ENCODE assay signal across 22 cellular contexts in genomic region chr20:2815242-2815900, GRCh38. TPM values are rescaled to one million over a fixed set of nuclear protein-coding genes. Genes with fewer than 3 reads are reported as not detected.
DNase-seq lines count a peak whose midpoint lies in the region; ATAC-seq and TF ChIP-seq lines count a peak whose summit lies in the region.
"Had no signal": no experiment of that assay in that cellular context is flagged by ENCODE, and none has a peak within 500 bp of the region (broad histone marks: within the 10 kb centered on the region; RNA-seq: fewer than 3 reads in every experiment).

No MANE protein-coding gene starts in this region.

- H2AFZ ChIP-seq in GM23248 (no peak overlapping the region), fibroblast of lung (ENCODE audit: low read length) (no peak overlapping the region), MM.1S (ENCODE audit: low read length) (no peak overlapping the region)
- H2AFZ ChIP-seq: GM23338 had no signal

- peaks cover 3% of the 10 kb centered on the region for H3K9me3 ChIP-seq in GM23248 (ENCODE audit: low read depth)
- no peaks in the 10 kb centered on the region for H3K9me3 ChIP-seq in fibroblast of lung (ENCODE audit: control insufficient read depth, insufficient read depth, low read depth, low read length)
- peaks cover 0 to 12% (median 9%) of the 10 kb centered on the region in 5 donors for H3K9me3 ChIP-seq in subcutaneous abdominal adipose tissue (ENCODE audit: control insufficient read depth in 5 of 5, low read length in 5 of 5)
- no peaks in the 10 kb centered on the region for H3K9me3 ChIP-seq in MM.1S (replicated peaks; ENCODE audit: insufficient read depth, low read length)
- H3K9me3 ChIP-seq: BE2C had no signal

- ATAC-seq in GM19035 (IDR thresholded peaks at IDR 0.05; ENCODE audit: unreplicated experiment), result no peak
- ATAC-seq: GM23338 had no signal

- H3K4me2 ChIP-seq in GM23248 (ENCODE audit: unreplicated experiment), result peak overlapping the region; percentile 16
- no peak overlapping the region for H3K4me2 ChIP-seq in fibroblast of lung (ENCODE audit: extremely low read depth, insufficient read depth, low read length)
- no peak overlapping the region for H3K4me2 ChIP-seq in MM.1S (ENCODE audit: low read depth, low read length)
- H3K4me2 ChIP-seq: GM23338 had no signal

- H3K36me3 ChIP-seq in GM23248 (ENCODE audit: low read depth), result no peaks in the 10 kb centered on the region
- no peaks in the 10 kb centered on the region for H3K36me3 ChIP-seq in fibroblast of lung (ENCODE audit: control insufficient read depth, insufficient read depth, low read length)
- no peaks in the 10 kb centered on the region for H3K36me3 ChIP-seq in subcutaneous abdominal adipose tissue (ENCODE audit: control insufficient read depth in 5 of 5, insufficient read depth in 5 of 5, low read length in 5 of 5)
- no peaks in the 10 kb centered on the region for H3K36me3 ChIP-seq in MM.1S (replicated peaks; ENCODE audit: insufficient read depth, low read length)
- H3K36me3 ChIP-seq: BE2C, esophagus squamous epithelium, left lung had no signal

- peak overlapping the region; percentile 23 for H3K27ac ChIP-seq in GM23248
- H3K27ac ChIP-seq in RWPE1, result peak overlapping the region; percentile 39
- H3K27ac ChIP-seq in fibroblast of lung (ENCODE audit: insufficient read depth, low read length), result peak overlapping the region; percentile 81
- H3K27ac ChIP-seq in subcutaneous abdominal adipose tissue (ENCODE audit: low read depth, low read length), result no peak overlapping the region
- H3K27ac ChIP-seq in MM.1S (ENCODE audit: low read length), result no peak overlapping the region
- H3K27ac ChIP-seq: esophagus squamous epithelium, left lung had no signal

- 84 to 90% methylated on average over 6 to 8 of the region's 8 CpGs for WGBS in GM23248 (ENCODE audit: low coverage in 1 of 2, low lambda C conversion rate in 2 of 2, missing lambda C conversion rate in 2 of 2), 2 experiments

- H3K4me3 ChIP-seq in GM23248 (no peak overlapping the region), fibroblast of lung (replicated peaks in 1 of 4; ENCODE audit: control extremely low read depth in 1 of 4, insufficient read depth in 1 of 4, low read depth in 3 of 4, low read length in 4 of 4) (no peak overlapping the region), subcutaneous abdominal adipose tissue (ENCODE audit: low read depth in 1 of 5, low read length in 5 of 5) (no peak overlapping the region), MM.1S (ENCODE audit: low read length) (no peak overlapping the region)
- H3K4me3 ChIP-seq: esophagus squamous epithelium, GM23338, left lung had no signal

- no peaks in the 10 kb centered on the region for H3K9me2 ChIP-seq in GM23248 (ENCODE audit: insufficient read depth)
- H3K9me2 ChIP-seq in MM.1S (replicated peaks; ENCODE audit: insufficient read depth, low read length), result no peaks in the 10 kb centered on the region

- H4K20me1 ChIP-seq in GM23248 (ENCODE audit: insufficient read depth) (no peaks in the 10 kb centered on the region), fibroblast of lung (ENCODE audit: control insufficient read depth, extremely low read depth, insufficient read depth, low read length) (no peaks in the 10 kb centered on the region), MM.1S (ENCODE audit: insufficient read depth, low read length) (no peaks in the 10 kb centered on the region)

- H3K27me3 ChIP-seq in GM23248 (replicated peaks; ENCODE audit: insufficient read depth) (peaks cover 10% of the 10 kb centered on the region), fibroblast of lung (ENCODE audit: control insufficient read depth, insufficient read depth, low read length) (peaks cover under 1% of the 10 kb centered on the region), subcutaneous abdominal adipose tissue (ENCODE audit: control insufficient read depth in 5 of 5, insufficient read depth in 4 of 5, low read length in 5 of 5) (peaks cover 0 to 6% (median 2%) of the 10 kb centered on the region in 5 donors), MM.1S (replicated peaks; ENCODE audit: insufficient read depth, low read length) (no peaks in the 10 kb centered on the region)
- H3K27me3 ChIP-seq: BE2C had no signal

- H3K9ac ChIP-seq in GM23248, result peak overlapping the region; percentile 8
- peak overlapping the region; percentile 41 for H3K9ac ChIP-seq in fibroblast of lung (ENCODE audit: insufficient read depth, low read length)
- peak overlapping the region in 3 of 5 donors; percentile 15 to 30 (median 20) for H3K9ac ChIP-seq in subcutaneous abdominal adipose tissue (ENCODE audit: low read length in 5 of 5)
- H3K9ac ChIP-seq in MM.1S (ENCODE audit: low read length), result no peak overlapping the region

- TF ChIP-seq CTCF in RWPE1 (conservative IDR thresholded peaks at IDR 0.05; ENCODE audit: low read depth), result no peak
- no peak for TF ChIP-seq CTCF in fibroblast of lung (conservative IDR thresholded peaks at IDR 0.05 in 1 of 2, IDR thresholded peaks at IDR 0.05 in 1 of 2; ENCODE audit: low read depth in 1 of 2, low read length in 2 of 2)
- TF ChIP-seq CTCF in MM.1S (IDR thresholded peaks at IDR 0.05; ENCODE audit: low read length), result no peak

- H3K79me2 ChIP-seq in GM23248 (ENCODE audit: insufficient read depth), result no peaks in the 10 kb centered on the region
- H3K79me2 ChIP-seq in fibroblast of lung (ENCODE audit: control insufficient read depth, insufficient read depth, low read length), result no peaks in the 10 kb centered on the region
- no peaks in the 10 kb centered on the region for H3K79me2 ChIP-seq in MM.1S (ENCODE audit: low read length)

- DNase-seq in GM23248 (no peak), RWPE1 (ENCODE audit: low spot score) (no peak), fibroblast of lung (ENCODE audit: low read depth in 2 of 2) (no peak), MM.1S (no peak), SKM-1 treated with dmso at 0.1 percent for 144 hours (lab: John Stamatoyannopoulos, UW; ENCODE audit: unreplicated experiment) (no peak)
- DNase-seq: activated CD4-positive, CD25-positive, alpha-beta regulatory T cell treated with anti-CD3 and anti-CD28 coated beads, Interleukin-2, amount 50 U/mL, for 72 hours; activated effector memory CD4-positive, alpha-beta T cell treated with anti-CD3 and anti-CD28 coated beads, Interleukin-2, amount 50 U/mL, for 16 hours; central memory CD4-positive, alpha-beta T cell; effector CD4-positive, alpha-beta T cell; esophagus squamous epithelium; NCI-H1436; retina; stimulated activated CD4-positive, alpha-beta T cell treated with anti-CD3 and anti-CD28 coated beads, Interleukin-15, amount 100 ng/mL, for 24 hours had no signal

- in situ Hi-C loops in GM23248 (cut with MboI), result no loop called here

- POLR2A ChIA-PET in RWPE1 (lab: Yijun Ruan, JAX; ENCODE audit: low non-redundant PET), result no interaction called here

- CTCF ChIA-PET in RWPE1 (lab: Yijun Ruan, JAX), result no interaction called here

- H3K4me1 ChIP-seq in GM23248 (ENCODE audit: insufficient read depth), result peaks cover 13% of the 10 kb centered on the region
- peaks cover 22% of the 10 kb centered on the region for H3K4me1 ChIP-seq in fibroblast of lung (ENCODE audit: control insufficient read depth, extremely low read depth, insufficient read depth, low read length)
- H3K4me1 ChIP-seq in subcutaneous abdominal adipose tissue (ENCODE audit: control insufficient read depth in 5 of 5, insufficient read depth in 5 of 5, low read length in 5 of 5), result peaks cover 4 to 59% (median 49%) of the 10 kb centered on the region in 5 donors
- H3K4me1 ChIP-seq in MM.1S (ENCODE audit: low read length), result no peaks in the 10 kb centered on the region
- H3K4me1 ChIP-seq: BE2C, left lung had no signal

- 0 out of 2 replicates have a peak, but pooled peaks cover 7% of the 10 kb centered on the region for H3F3A ChIP-seq in GM23248 (ENCODE audit: insufficient read depth)
- H3F3A ChIP-seq in MM.1S (ENCODE audit: insufficient read depth, low read length), result no peaks in the 10 kb centered on the region

RNA-seq across cellular contexts. Expression of gene C20orf141, which starts 0.6 kb away (rescaled TPM):
- total RNA-seq in GM23248 (2014; rRNA removed; shearing (Covaris generic)), result not detected in 2 replicates
- polyA plus RNA-seq in GM23248 (2016; fragmentation: Nextera tagmentation; extraction: Ambion mirVana) (not detected in 2 replicates), fibroblast of lung (0.36 and 0.57 TPM in 2 replicates)
- not detected in 2 replicates for total RNA-seq in fibroblast of lung
- 0.60 and 1.4 TPM in 2 replicates for polyA plus RNA-seq in fibroblast of lung (2012)
- 2.1 TPM in 1 of 2 replicates, not detected in the other for polyA minus RNA-seq in fibroblast of lung (ENCODE audit: low replicate concordance)
- total RNA-seq: esophagus squamous epithelium, G401, glomerular endothelial cell, GM23338, left lung, mononuclear cell, temporal lobe had no signal
- polyA plus RNA-seq: GM23338 had no signal

RNA-seq across cellular contexts. Expression of gene TMEM239, which starts 0.8 kb away (rescaled TPM):
- total RNA-seq in GM23248 (2014; rRNA removed; shearing (Covaris generic)), result not detected in 2 replicates
- polyA plus RNA-seq in GM23248 (2016; fragmentation: Nextera tagmentation; extraction: Ambion mirVana) (not detected in 2 replicates), fibroblast of lung (0.03 TPM in 1 of 2 replicates, not detected in the other)
- under 0.01 TPM in 1 of 2 replicates, not detected in the other for total RNA-seq in fibroblast of lung
- not detected in 2 replicates for polyA plus RNA-seq in fibroblast of lung (2012)
- not detected in 2 replicates for polyA minus RNA-seq in fibroblast of lung (ENCODE audit: low replicate concordance)
- total RNA-seq: esophagus squamous epithelium, G401, glomerular endothelial cell, GM23338, left lung, mononuclear cell, temporal lobe had no signal
- polyA plus RNA-seq: GM23338 had no signal

RNA-seq across cellular contexts. Expression of gene CPXM1, which starts 14.9 kb away (rescaled TPM):
- not detected in 2 replicates for total RNA-seq in GM23248 (2014; rRNA removed; shearing (Covaris generic))
- 0.08 TPM in 1 of 2 replicates, not detected in the other for polyA plus RNA-seq in GM23248 (2016; fragmentation: Nextera tagmentation; extraction: Ambion mirVana)
- total RNA-seq in fibroblast of lung, result 0.50 and 10.3 TPM in 2 replicates
- 0.92 and 11.2 TPM in 2 replicates for polyA plus RNA-seq in fibroblast of lung
- polyA plus RNA-seq in fibroblast of lung (2012), result 0.90 and 10.3 TPM in 2 replicates
- 1.6 and 4.4 TPM in 2 replicates for polyA minus RNA-seq in fibroblast of lung (ENCODE audit: low replicate concordance)

RNA-seq across cellular contexts. Expression of gene PCED1A, which starts 25.1 kb away (rescaled TPM):
- total RNA-seq in GM23248 (2014; rRNA removed; shearing (Covaris generic)), result 36.8 and 39.2 TPM in 2 replicates
- polyA plus RNA-seq in GM23248 (2016; fragmentation: Nextera tagmentation; extraction: Ambion mirVana) (17.3 and 20.7 TPM in 2 replicates), fibroblast of lung (10.3 and 16.4 TPM in 2 replicates)
- total RNA-seq in fibroblast of lung, result 26.4 and 36.0 TPM in 2 replicates
- polyA plus RNA-seq in fibroblast of lung (2012), result 18.2 and 26.9 TPM in 2 replicates
- 13.2 and 14.3 TPM in 2 replicates for polyA minus RNA-seq in fibroblast of lung (ENCODE audit: low replicate concordance)

RNA-seq across cellular contexts. Expression of gene VPS16, which starts 25.2 kb away (rescaled TPM):
- 35.2 and 36.2 TPM in 2 replicates for total RNA-seq in GM23248 (2014; rRNA removed; shearing (Covaris generic))
- polyA plus RNA-seq in GM23248 (2016; fragmentation: Nextera tagmentation; extraction: Ambion mirVana), result 23.0 and 24.2 TPM in 2 replicates
- 46.1 and 48.5 TPM in 2 replicates for total RNA-seq in fibroblast of lung
- polyA plus RNA-seq in fibroblast of lung, result 32.2 and 32.9 TPM in 2 replicates
- polyA plus RNA-seq in fibroblast of lung (2012), result 41.1 and 41.6 TPM in 2 replicates
- polyA minus RNA-seq in fibroblast of lung (ENCODE audit: low replicate concordance), result 53.3 and 85.6 TPM in 2 replicates

Comparison
In these comparisons a context has a peak if more than half of its experiments do, and no peak if none do; other contexts are left out.
1. H3K27ac ChIP-seq: peak in GM23248 (single experiment), RWPE1 (single experiment) and fibroblast of lung (single experiment); none in subcutaneous abdominal adipose tissue (single experiment) and MM.1S (single experiment).